1 cellular context compared by ENCODE assay signal in the genomic region with DNA sequence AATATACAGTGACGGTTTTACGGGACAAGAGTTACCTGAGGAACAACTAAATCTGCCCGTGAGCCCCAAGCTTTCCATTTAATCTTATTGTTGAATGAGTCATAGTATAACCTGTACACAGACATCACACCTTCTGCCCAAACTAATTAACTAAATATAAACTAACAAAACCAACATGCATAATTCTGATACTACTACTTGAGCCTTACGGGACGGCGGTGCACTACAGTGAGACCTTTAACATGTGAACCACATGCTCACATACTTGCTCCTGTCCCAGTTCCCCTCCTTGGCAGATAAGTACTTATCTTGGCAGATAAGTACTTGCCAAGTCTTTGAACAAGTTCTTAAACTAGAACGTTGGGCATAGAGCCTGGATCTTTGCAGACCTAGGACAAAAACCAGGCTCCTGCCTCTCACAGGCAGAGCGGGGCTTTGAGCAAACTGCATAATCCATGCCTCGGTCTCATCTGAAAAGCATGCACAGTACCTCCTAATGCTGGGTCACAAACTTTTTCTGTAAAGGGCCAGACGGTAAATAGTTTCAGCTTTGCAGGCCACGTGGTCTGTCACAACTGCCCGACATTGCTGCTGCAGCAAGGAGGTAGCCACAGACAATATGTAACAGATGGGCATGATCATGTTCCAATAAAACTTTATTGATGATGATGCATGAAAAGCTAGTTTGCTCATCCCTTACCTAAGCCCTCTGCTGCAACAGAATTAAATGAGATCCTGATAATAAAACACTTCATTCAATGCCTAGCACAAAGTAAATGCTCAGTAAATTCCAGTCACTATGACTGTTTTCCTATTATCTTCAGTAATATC.
TF ChIP-seq lines count a peak whose summit lies in the region.

No MANE protein-coding gene starts in this region.

TF ChIP-seq in GM23338, 12 proteins besides CTCF, POLR2A, EP300 and RAD21 (continued from another document):
- TF ChIP-seq, protein P1, sequence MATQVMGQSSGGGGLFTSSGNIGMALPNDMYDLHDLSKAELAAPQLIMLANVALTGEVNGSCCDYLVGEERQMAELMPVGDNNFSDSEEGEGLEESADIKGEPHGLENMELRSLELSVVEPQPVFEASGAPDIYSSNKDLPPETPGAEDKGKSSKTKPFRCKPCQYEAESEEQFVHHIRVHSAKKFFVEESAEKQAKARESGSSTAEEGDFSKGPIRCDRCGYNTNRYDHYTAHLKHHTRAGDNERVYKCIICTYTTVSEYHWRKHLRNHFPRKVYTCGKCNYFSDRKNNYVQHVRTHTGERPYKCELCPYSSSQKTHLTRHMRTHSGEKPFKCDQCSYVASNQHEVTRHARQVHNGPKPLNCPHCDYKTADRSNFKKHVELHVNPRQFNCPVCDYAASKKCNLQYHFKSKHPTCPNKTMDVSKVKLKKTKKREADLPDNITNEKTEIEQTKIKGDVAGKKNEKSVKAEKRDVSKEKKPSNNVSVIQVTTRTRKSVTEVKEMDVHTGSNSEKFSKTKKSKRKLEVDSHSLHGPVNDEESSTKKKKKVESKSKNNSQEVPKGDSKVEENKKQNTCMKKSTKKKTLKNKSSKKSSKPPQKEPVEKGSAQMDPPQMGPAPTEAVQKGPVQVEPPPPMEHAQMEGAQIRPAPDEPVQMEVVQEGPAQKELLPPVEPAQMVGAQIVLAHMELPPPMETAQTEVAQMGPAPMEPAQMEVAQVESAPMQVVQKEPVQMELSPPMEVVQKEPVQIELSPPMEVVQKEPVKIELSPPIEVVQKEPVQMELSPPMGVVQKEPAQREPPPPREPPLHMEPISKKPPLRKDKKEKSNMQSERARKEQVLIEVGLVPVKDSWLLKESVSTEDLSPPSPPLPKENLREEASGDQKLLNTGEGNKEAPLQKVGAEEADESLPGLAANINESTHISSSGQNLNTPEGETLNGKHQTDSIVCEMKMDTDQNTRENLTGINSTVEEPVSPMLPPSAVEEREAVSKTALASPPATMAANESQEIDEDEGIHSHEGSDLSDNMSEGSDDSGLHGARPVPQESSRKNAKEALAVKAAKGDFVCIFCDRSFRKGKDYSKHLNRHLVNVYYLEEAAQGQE (IDR thresholded peaks at IDR 0.05; ENCODE audit: unreplicated experiment), result no peak
- TF ChIP-seq EZH2phosphoT487 (IDR thresholded peaks at IDR 0.05; ENCODE audit: unreplicated experiment) (no peak), CREB1 (CRISPR knock-in tag; IDR thresholded peaks at IDR 0.05; ENCODE audit: low read depth) (no peak)
